ENCODE assay signal across 19 cellular contexts in genomic region chrX:826448-826847, GRCh38.
A peak's percentile ranks its signal among the peaks of the same experiment; 100 is the strongest.
DNase-seq lines count a peak whose midpoint lies in the region; ATAC-seq and TF ChIP-seq lines count a peak whose summit lies in the region.
"Had no signal": no experiment of that assay in that cellular context is flagged by ENCODE, and none has a peak within 500 bp of the region (broad histone marks: within the 10 kb centered on the region; RNA-seq: fewer than 3 reads in every experiment).

No MANE protein-coding gene starts in this region.

- peak; percentile 6 for DNase-seq in D341Med (ENCODE audit: low spot score)
- DNase-seq in fibroblast of mammary gland (ENCODE audit: low read depth) = peak; percentile 18
- DNase-seq in sciatic nerve (ENCODE audit: low spot score) = no peak
- DNase-seq in HuH-7 (ENCODE audit: low spot score) = no peak
- no peak for DNase-seq in RPMI8226
- no peak for DNase-seq in cerebellar cortex (ENCODE audit: low spot score)
- DNase-seq: activated effector memory CD4-positive, alpha-beta T cell treated with anti-CD3 and anti-CD28 coated beads, Interleukin-2, amount 50 U/mL, for 16 hours; anterior cingulate cortex; dermis blood vessel endothelial cell; glutamatergic neuron; NCI-H1092; NCI-H526; SHP77; stimulated activated naive CD8-positive, alpha-beta T cell treated with anti-CD3 and anti-CD28 coated beads, Interleukin-15, Interleukin-2, amounts not matched to agents 100 U/mL and 50 U/mL, for 24 hours; T-helper 2 cell had no signal

- no peak overlapping the region for H2AFZ ChIP-seq in OCI-LY3 (ENCODE audit: low read depth, low read length)

- ATAC-seq in sciatic nerve = peak; percentile 56
- no peak for ATAC-seq in HG03439 (IDR thresholded peaks at IDR 0.05; ENCODE audit: unreplicated experiment)
- ATAC-seq: activated CD4-positive, CD25-positive, alpha-beta regulatory T cell treated with anti-CD3 and anti-CD28 coated beads, Interleukin-2, amount 50 U/mL, for 24 hours; stimulated activated naive CD8-positive, alpha-beta T cell treated with anti-CD3 and anti-CD28 coated beads, Interleukin-15, Interleukin-2, amounts not matched to agents 100 U/mL and 50 U/mL, for 24 hours had no signal

- H3K79me2 ChIP-seq in OCI-LY3 (ENCODE audit: low read length) = no peaks in the 10 kb centered on the region

- no peaks in the 10 kb centered on the region for H3K27me3 ChIP-seq in OCI-LY3 (ENCODE audit: low read depth, low read length)

- H3K4me1 ChIP-seq in OCI-LY3 (ENCODE audit: low read length) = 0 out of 2 replicates have a peak, but pooled peaks cover 5% of the 10 kb centered on the region
- H3K4me1 ChIP-seq: prostate gland had no signal

- H3K27ac ChIP-seq in OCI-LY3 (ENCODE audit: low read length) = peak overlapping the region; percentile 52
- H3K27ac ChIP-seq: prostate gland had no signal

- intact Hi-C loops in sciatic nerve (cut with DNase I) = no loop called here

- H3K4me3 ChIP-seq in OCI-LY3 (ENCODE audit: low read length) = no peak overlapping the region
- H3K4me3 ChIP-seq in fibroblast of mammary gland (ENCODE audit: control insufficient read depth, low read depth, low read length) = no peak overlapping the region
- H3K4me3 ChIP-seq: prostate gland had no signal

- no peak overlapping the region for H3K9ac ChIP-seq in OCI-LY3 (ENCODE audit: low read length)

- no peaks in the 10 kb centered on the region for H3K9me3 ChIP-seq in OCI-LY3 (ENCODE audit: insufficient read depth, low read length)
- H3K9me3 ChIP-seq: prostate gland had no signal

- TF ChIP-seq CTCF in OCI-LY3 (IDR thresholded peaks at IDR 0.05; ENCODE audit: low read depth, low read length) (no peak), fibroblast of mammary gland (conservative IDR thresholded peaks at IDR 0.05; ENCODE audit: control insufficient read depth, insufficient read depth, low read depth, low read length) (no peak)

- H4K20me1 ChIP-seq in OCI-LY3 (ENCODE audit: insufficient read depth, low read length) = no peaks in the 10 kb centered on the region

- no peaks in the 10 kb centered on the region for H3K36me3 ChIP-seq in OCI-LY3 (replicated peaks; ENCODE audit: low read depth, low read length)
- H3K36me3 ChIP-seq: prostate gland had no signal

- H3K4me2 ChIP-seq in OCI-LY3 (ENCODE audit: low read length) = peak overlapping the region; percentile 9; the same call in 1 of the 2 replicates

Comparison
In these comparisons a context has a peak if more than half of its experiments do, and no peak if none do; other contexts are left out.
1. DNase-seq: peak in D341Med (single experiment) and fibroblast of mammary gland (single experiment); none in sciatic nerve (single experiment), HuH-7 (single experiment), RPMI8226 (single experiment) and cerebellar cortex (single experiment).